8 cellular contexts compared by ENCODE assay signal in genomic region chr3:158801696-158802398, GRCh38. TPM values are rescaled to one million over a fixed set of nuclear protein-coding genes. Genes with fewer than 3 reads are reported as not detected.
DNase-seq lines count a peak whose midpoint lies in the region; ATAC-seq and TF ChIP-seq lines count a peak whose summit lies in the region.

MFSD1 (plus strand) TSS chr3:158802054; CDS start chr3:158802153, 99 bp downstream.

- H3K27me3 Mint-ChIP-seq in type B pancreatic cell, result peaks cover 11% of the 10 kb centered on the region

- TF ChIP-seq CTCF in GM13977 (IDR thresholded peaks at IDR 0.05; ENCODE audit: extremely low read depth, insufficient read depth, missing control alignments) (no peak), adrenal gland (IDR thresholded peaks at IDR 0.05) (no peak), heart left ventricle (IDR thresholded peaks at IDR 0.05) (no peak), type B pancreatic cell (conservative IDR thresholded peaks at IDR 0.05) (no peak)

- peaks cover 11% of the 10 kb centered on the region for H3K4me1 Mint-ChIP-seq in type B pancreatic cell (ENCODE audit: unreplicated experiment)

- TF ChIP-seq POLR2A in adrenal gland (IDR thresholded peaks at IDR 0.05) (peak; percentile 69 to 74), heart left ventricle (IDR thresholded peaks at IDR 0.05) (peak in 1 of 2 donors; percentile 76)

- H3K36me3 Mint-ChIP-seq in type B pancreatic cell, result no peaks in the 10 kb centered on the region

- H3K4me1 ChIP-seq in adrenal gland (replicated peaks in 1 of 2), result peaks cover 0 to 39% of the 10 kb centered on the region in 2 donors
- peaks cover 0 to 37% (median 14%) of the 10 kb centered on the region in 12 donors for H3K4me1 ChIP-seq in heart left ventricle

- H3K9me3 ChIP-seq in adrenal gland (replicated peaks in 1 of 3), result no peaks in the 10 kb centered on the region
- no peaks in the 10 kb centered on the region for H3K9me3 ChIP-seq in heart left ventricle

- H3K27ac ChIP-seq in adrenal gland (peak within 1 kb of the TSS; percentile 40 to 95 (median 63)), heart left ventricle (peak within 1 kb of the TSS; percentile 37 to 95 (median 84))

- DNase-seq in GM13977 (ENCODE audit: low spot score), result peak; percentile 88
- peak; percentile 73 for DNase-seq in NCI-H146 treated with DMSO at 0.1 percent for 48 hours (lab: John Stamatoyannopoulos, UW; ENCODE audit: unreplicated experiment)
- peak; percentile 80 to 90 (median 87) for DNase-seq in T-helper 1 cell
- peak; percentile 95 to 98 (median 96) for DNase-seq in adrenal gland
- peak; percentile 95 to 98 (median 97) for DNase-seq in heart left ventricle
- peak; percentile 92 to 99 (median 95) for DNase-seq in posterior cingulate gyrus
- peak; percentile 92 for DNase-seq in type B pancreatic cell (ENCODE audit: extremely low spot score, unreplicated experiment)

- ATAC-seq in HG02870 (IDR thresholded peaks at IDR 0.05; ENCODE audit: unreplicated experiment) (peak; percentile 94), heart left ventricle (peak; percentile 96 to 99 (median 99))

- H3K27ac Mint-ChIP-seq in type B pancreatic cell, result peak within 1 kb of the TSS; percentile 76

- no peaks in the 10 kb centered on the region for H3K36me3 ChIP-seq in adrenal gland (replicated peaks in 1 of 2)
- H3K36me3 ChIP-seq in heart left ventricle, result peaks cover 0 to 26% (median 19%) of the 10 kb centered on the region in 9 donors

- peak within 1 kb of the TSS; percentile 43 to 97 (median 94) for H3K4me3 ChIP-seq in adrenal gland
- peak within 1 kb of the TSS; percentile 71 to 95 (median 84) for H3K4me3 ChIP-seq in heart left ventricle

- 0 to 2% (median 1%) methylated on average over 24 to 60 of the region's 60 CpGs for WGBS in adrenal gland, 4 donors
- 0% methylated on average over 46 to 60 of the region's 60 CpGs for WGBS in heart left ventricle, 4 donors

- intact Hi-C loops in adrenal gland (cut with DNase I) (loop anchor here in 1 of 2 donors (10.0 kb wide), 1 partner anchor 137 kb away; no protein-coding TSS in a partner anchor), heart left ventricle (cut with DNase I) (loop anchor here in 3 of 10 donors (5.0 kb wide), 3 partner anchors 155 to 235 kb away; partner anchors contain the start of gene MLF1 (in 1 of the 3)), posterior cingulate gyrus (cut with DNase I) (no loop called here)

- in situ Hi-C loops in GM13977 (cut with MboI; ENCODE audit: low pct_unique_long_range_greater_than_20kb, low sequenced_read_pairs, unreplicated experiment), result no loop called here

- no peaks in the 10 kb centered on the region for H3K27me3 ChIP-seq in adrenal gland
- H3K27me3 ChIP-seq in heart left ventricle, result no peaks in the 10 kb centered on the region

- peak within 1 kb of the TSS; percentile 91 for H3K4me3 Mint-ChIP-seq in type B pancreatic cell

- no peaks in the 10 kb centered on the region for H3K9me3 Mint-ChIP-seq in type B pancreatic cell

RNA-seq across cellular contexts. Expression of gene MFSD1, which starts in this region (rescaled TPM):
- total RNA-seq in adrenal gland, result 100 to 1,000 TPM in 2 of 8 donors, 10 to 100 TPM in 6; 57.2 to 118 (median 82.3) TPM
- polyA plus RNA-seq in adrenal gland, result 10 to 100 TPM; 20.4 to 83.8 (median 25.7) TPM
- 10 to 100 TPM; 19.2 to 71.4 (median 35.7) TPM for total RNA-seq in heart left ventricle
- 10 to 100 TPM in 1 of 2 donors, 1 to 10 TPM in 1; 9.6 to 41.4 TPM for polyA plus RNA-seq in heart left ventricle
- 30.5 and 44.1 TPM in 2 replicates for total RNA-seq in type B pancreatic cell (ENCODE audit: low replicate concordance)

Comparison
In these comparisons a context has a peak if more than half of its experiments do, and no peak if none do; other contexts are left out.
1. Peak in every context shown above with its lines: DNase-seq, ATAC-seq, H3K4me3 ChIP-seq and H3K27ac ChIP-seq.